ENCODE assay signal across 14 cellular contexts in genomic region chr2:221370076-221370941, GRCh38.
"Had no signal": no experiment of that assay in that cellular context is flagged by ENCODE, and none has a peak within 500 bp of the region (broad histone marks: within the 10 kb centered on the region; RNA-seq: fewer than 3 reads in every experiment).

No MANE protein-coding gene starts in this region.

- ATAC-seq: activated T-helper 17 cell treated with anti-CD3 and anti-CD28 coated beads, Interleukin-2, amount 50 U/mL, for 72 hours; gastroesophageal sphincter; left lobe of liver; natural killer cell; stimulated activated effector memory CD8-positive, alpha-beta T cell treated with anti-CD3 and anti-CD28 coated beads, Interleukin-12 subunit alpha, Interleukin-12 subunit beta, amount 100 ng/mL, for 72 hours; upper lobe of right lung had no signal

- DNase-seq: activated CD4-positive, alpha-beta T cell treated with anti-CD3 and anti-CD28 coated beads, Interleukin-2, amount 10 ng/mL, durations not matched to agents 7 days and 5 days; activated CD4-positive, CD25-positive, alpha-beta regulatory T cell; activated CD8-positive, alpha-beta memory T cell treated with anti-CD3 and anti-CD28 coated beads for 24 hours; activated naive CD4-positive, alpha-beta T cell treated with Interleukin-2 at 50 U/mL for 16 hours; aorta; dorsolateral prefrontal cortex; endodermal cell; islet precursor cell; natural killer cell; upper lobe of right lung had no signal
